Comparison of ENCODE assay signal across 1 cellular context in the genomic region with DNA sequence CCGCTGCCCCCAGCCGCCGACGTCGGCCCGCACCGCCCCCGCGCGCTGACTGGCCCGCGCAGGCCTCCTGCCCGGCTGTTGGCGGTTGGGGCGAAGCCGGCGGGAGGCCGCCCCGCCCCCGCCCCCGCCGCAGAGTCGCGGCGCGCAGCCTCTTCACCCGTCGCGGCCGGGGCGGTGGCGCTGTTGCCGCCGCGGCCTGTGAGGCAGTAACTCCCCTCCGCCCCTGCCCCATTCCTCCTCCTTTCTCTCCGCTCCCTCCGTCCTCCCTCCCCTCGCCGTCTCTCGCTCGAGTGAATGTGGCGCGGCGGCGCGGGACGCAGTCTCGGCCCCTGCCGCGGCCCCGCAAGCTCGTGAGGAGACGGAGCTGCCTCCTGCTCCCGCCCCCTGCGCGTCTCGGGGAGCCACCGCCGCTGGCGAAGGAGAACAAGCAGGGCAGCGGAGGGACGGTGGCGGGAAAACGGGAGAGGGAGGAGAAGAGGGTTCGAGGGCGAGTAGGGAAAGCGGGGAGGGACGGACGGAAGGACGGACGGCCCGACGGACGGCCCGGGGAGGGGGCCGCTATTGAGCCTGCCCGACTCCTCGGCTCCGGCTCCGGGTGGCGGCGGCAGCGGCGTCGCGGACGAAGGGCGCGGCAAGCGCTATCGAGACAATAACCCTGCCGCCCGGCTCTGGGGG.
A peak's percentile ranks its signal among the peaks of the same experiment; 100 is the strongest.
TF ChIP-seq lines count a peak whose summit lies in the region.

No MANE protein-coding gene starts in this region.

TF ChIP-seq in HepG2, 621 proteins besides CTCF, POLR2A, EP300 and RAD21 (continued from another document and continues in another):
- TF ChIP-seq NFKB2 (CRISPR knock-in tag; IDR thresholded peaks at IDR 0.05; ENCODE audit: borderline replicate concordance), result no peak; the same call in 1 of the 2 replicates
- TF ChIP-seq, protein P1, sequence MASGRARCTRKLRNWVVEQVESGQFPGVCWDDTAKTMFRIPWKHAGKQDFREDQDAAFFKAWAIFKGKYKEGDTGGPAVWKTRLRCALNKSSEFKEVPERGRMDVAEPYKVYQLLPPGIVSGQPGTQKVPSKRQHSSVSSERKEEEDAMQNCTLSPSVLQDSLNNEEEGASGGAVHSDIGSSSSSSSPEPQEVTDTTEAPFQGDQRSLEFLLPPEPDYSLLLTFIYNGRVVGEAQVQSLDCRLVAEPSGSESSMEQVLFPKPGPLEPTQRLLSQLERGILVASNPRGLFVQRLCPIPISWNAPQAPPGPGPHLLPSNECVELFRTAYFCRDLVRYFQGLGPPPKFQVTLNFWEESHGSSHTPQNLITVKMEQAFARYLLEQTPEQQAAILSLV (CRISPR knock-in tag; IDR thresholded peaks at IDR 0.05; ENCODE audit: borderline replicate concordance), result no peak
- TF ChIP-seq PHB2 (IDR thresholded peaks at IDR 0.05; ENCODE audit: partially characterized antibody), result no peak
- TF ChIP-seq ZFP82 (CRISPR knock-in tag; IDR thresholded peaks at IDR 0.05; ENCODE audit: borderline replicate concordance), result no peak
- TF ChIP-seq, protein P2, sequence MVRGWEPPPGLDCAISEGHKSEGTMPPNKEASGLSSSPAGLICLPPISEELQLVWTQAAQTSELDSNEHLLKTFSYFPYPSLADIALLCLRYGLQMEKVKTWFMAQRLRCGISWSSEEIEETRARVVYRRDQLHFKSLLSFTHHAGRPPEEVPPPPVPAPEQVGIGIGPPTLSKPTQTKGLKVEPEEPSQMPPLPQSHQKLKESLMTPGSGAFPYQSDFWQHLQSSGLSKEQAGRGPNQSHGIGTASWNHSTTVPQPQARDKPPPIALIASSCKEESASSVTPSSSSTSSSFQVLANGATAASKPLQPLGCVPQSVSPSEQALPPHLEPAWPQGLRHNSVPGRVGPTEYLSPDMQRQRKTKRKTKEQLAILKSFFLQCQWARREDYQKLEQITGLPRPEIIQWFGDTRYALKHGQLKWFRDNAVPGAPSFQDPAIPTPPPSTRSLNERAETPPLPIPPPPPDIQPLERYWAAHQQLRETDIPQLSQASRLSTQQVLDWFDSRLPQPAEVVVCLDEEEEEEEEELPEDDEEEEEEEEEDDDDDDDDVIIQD (CRISPR knock-in tag; IDR thresholded peaks at IDR 0.05; ENCODE audit: low read depth), result no peak
- no peak for TF ChIP-seq ZNF557 (CRISPR knock-in tag; IDR thresholded peaks at IDR 0.05)
- no peak for TF ChIP-seq NFATC3 (CRISPR knock-in tag; IDR thresholded peaks at IDR 0.05)
- TF ChIP-seq, protein P3, sequence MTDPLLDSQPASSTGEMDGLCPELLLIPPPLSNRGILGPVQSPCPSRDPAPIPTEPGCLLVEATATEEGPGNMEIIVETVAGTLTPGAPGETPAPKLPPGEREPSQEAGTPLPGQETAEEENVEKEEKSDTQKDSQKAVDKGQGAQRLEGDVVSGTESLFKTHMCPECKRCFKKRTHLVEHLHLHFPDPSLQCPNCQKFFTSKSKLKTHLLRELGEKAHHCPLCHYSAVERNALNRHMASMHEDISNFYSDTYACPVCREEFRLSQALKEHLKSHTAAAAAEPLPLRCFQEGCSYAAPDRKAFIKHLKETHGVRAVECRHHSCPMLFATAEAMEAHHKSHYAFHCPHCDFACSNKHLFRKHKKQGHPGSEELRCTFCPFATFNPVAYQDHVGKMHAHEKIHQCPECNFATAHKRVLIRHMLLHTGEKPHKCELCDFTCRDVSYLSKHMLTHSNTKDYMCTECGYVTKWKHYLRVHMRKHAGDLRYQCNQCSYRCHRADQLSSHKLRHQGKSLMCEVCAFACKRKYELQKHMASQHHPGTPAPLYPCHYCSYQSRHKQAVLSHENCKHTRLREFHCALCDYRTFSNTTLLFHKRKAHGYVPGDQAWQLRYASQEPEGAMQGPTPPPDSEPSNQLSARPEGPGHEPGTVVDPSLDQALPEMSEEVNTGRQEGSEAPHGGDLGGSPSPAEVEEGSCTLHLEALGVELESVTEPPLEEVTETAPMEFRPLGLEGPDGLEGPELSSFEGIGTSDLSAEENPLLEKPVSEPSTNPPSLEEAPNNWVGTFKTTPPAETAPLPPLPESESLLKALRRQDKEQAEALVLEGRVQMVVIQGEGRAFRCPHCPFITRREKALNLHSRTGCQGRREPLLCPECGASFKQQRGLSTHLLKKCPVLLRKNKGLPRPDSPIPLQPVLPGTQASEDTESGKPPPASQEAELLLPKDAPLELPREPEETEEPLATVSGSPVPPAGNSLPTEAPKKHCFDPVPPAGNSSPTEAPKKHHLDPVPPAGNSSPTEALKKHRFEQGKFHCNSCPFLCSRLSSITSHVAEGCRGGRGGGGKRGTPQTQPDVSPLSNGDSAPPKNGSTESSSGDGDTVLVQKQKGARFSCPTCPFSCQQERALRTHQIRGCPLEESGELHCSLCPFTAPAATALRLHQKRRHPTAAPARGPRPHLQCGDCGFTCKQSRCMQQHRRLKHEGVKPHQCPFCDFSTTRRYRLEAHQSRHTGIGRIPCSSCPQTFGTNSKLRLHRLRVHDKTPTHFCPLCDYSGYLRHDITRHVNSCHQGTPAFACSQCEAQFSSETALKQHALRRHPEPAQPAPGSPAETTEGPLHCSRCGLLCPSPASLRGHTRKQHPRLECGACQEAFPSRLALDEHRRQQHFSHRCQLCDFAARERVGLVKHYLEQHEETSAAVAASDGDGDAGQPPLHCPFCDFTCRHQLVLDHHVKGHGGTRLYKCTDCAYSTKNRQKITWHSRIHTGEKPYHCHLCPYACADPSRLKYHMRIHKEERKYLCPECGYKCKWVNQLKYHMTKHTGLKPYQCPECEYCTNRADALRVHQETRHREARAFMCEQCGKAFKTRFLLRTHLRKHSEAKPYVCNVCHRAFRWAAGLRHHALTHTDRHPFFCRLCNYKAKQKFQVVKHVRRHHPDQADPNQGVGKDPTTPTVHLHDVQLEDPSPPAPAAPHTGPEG (CRISPR knock-in tag; IDR thresholded peaks at IDR 0.05), result no peak
- peak; percentile 72; the same call in 1 of the 2 replicates for TF ChIP-seq SALL2 (CRISPR knock-in tag; IDR thresholded peaks at IDR 0.05)
- no peak for TF ChIP-seq NAIF1 (CRISPR knock-in tag; IDR thresholded peaks at IDR 0.05; ENCODE audit: borderline replicate concordance)
- TF ChIP-seq ZNF326 (CRISPR knock-in tag; IDR thresholded peaks at IDR 0.05; ENCODE audit: borderline replicate concordance), result no peak
- peak; percentile 70; the same call in 1 of the 2 replicates for TF ChIP-seq HMG20B (CRISPR knock-in tag; conservative IDR thresholded peaks at IDR 0.05)
- no peak for TF ChIP-seq THYN1 (CRISPR knock-in tag; IDR thresholded peaks at IDR 0.05; ENCODE audit: borderline replicate concordance, low read depth)
- peak; percentile 71; the same call in 1 of the 2 replicates for TF ChIP-seq MTA1 (CRISPR knock-in tag; IDR thresholded peaks at IDR 0.05; ENCODE audit: borderline replicate concordance)
- no peak for TF ChIP-seq SMAD1 (CRISPR knock-in tag; IDR thresholded peaks at IDR 0.05; ENCODE audit: borderline replicate concordance, low read depth)
- no peak for TF ChIP-seq EEA1 (CRISPR knock-in tag; IDR thresholded peaks at IDR 0.05; ENCODE audit: borderline replicate concordance)
- peak; percentile 93 for TF ChIP-seq ZNF777 (CRISPR knock-in tag; IDR thresholded peaks at IDR 0.05)
- TF ChIP-seq, protein P4, sequence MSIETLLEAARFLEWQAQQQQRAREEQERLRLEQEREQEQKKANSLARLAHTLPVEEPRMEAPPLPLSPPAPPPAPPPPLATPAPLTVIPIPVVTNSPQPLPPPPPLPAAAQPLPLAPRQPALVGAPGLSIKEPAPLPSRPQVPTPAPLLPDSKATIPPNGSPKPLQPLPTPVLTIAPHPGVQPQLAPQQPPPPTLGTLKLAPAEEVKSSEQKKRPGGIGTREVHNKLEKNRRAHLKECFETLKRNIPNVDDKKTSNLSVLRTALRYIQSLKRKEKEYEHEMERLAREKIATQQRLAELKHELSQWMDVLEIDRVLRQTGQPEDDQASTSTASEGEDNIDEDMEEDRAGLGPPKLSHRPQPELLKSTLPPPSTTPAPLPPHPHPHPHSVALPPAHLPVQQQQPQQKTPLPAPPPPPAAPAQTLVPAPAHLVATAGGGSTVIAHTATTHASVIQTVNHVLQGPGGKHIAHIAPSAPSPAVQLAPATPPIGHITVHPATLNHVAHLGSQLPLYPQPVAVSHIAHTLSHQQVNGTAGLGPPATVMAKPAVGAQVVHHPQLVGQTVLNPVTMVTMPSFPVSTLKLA (IDR thresholded peaks at IDR 0.05), result no peak
- no peak for TF ChIP-seq FOXJ3 (CRISPR knock-in tag; IDR thresholded peaks at IDR 0.05; ENCODE audit: borderline replicate concordance)
- TF ChIP-seq ELF1 (CRISPR knock-in tag; IDR thresholded peaks at IDR 0.05), result 0 out of 2 replicates have a peak, but pooled peaks have one; percentile 23
- peak; percentile 14 for TF ChIP-seq MED8 (CRISPR knock-in tag; IDR thresholded peaks at IDR 0.05; ENCODE audit: insufficient replicate concordance)
- TF ChIP-seq, protein P5, sequence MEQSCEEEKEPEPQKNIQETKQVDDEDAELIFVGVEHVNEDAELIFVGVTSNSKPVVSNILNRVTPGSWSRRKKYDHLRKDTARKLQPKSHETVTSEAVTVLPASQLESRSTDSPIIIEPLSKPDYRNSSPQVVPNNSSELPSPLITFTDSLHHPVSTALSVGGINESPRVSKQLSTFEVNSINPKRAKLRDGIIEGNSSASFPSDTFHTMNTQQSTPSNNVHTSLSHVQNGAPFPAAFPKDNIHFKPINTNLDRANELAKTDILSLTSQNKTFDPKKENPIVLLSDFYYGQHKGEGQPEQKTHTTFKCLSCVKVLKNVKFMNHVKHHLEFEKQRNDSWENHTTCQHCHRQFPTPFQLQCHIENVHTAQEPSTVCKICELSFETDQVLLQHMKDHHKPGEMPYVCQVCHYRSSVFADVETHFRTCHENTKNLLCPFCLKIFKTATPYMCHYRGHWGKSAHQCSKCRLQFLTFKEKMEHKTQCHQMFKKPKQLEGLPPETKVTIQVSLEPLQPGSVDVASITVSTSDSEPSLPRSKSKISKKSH (CRISPR knock-in tag; IDR thresholded peaks at IDR 0.05; ENCODE audit: borderline replicate concordance), result no peak
- TF ChIP-seq, protein P6, sequence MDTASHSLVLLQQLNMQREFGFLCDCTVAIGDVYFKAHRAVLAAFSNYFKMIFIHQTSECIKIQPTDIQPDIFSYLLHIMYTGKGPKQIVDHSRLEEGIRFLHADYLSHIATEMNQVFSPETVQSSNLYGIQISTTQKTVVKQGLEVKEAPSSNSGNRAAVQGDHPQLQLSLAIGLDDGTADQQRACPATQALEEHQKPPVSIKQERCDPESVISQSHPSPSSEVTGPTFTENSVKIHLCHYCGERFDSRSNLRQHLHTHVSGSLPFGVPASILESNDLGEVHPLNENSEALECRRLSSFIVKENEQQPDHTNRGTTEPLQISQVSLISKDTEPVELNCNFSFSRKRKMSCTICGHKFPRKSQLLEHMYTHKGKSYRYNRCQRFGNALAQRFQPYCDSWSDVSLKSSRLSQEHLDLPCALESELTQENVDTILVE (CRISPR knock-in tag; IDR thresholded peaks at IDR 0.05), result peak; percentile 69
- TF ChIP-seq, protein P7, sequence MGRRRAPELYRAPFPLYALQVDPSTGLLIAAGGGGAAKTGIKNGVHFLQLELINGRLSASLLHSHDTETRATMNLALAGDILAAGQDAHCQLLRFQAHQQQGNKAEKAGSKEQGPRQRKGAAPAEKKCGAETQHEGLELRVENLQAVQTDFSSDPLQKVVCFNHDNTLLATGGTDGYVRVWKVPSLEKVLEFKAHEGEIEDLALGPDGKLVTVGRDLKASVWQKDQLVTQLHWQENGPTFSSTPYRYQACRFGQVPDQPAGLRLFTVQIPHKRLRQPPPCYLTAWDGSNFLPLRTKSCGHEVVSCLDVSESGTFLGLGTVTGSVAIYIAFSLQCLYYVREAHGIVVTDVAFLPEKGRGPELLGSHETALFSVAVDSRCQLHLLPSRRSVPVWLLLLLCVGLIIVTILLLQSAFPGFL (CRISPR knock-in tag; IDR thresholded peaks at IDR 0.05), result no peak
- TF ChIP-seq RELA (CRISPR knock-in tag; IDR thresholded peaks at IDR 0.05), result 0 out of 2 replicates have a peak, but pooled peaks have one; percentile 70
- TF ChIP-seq ATAD3A (CRISPR knock-in tag; IDR thresholded peaks at IDR 0.05), result no peak
- TF ChIP-seq POGZ (CRISPR knock-in tag; IDR thresholded peaks at IDR 0.05), result 0 out of 2 replicates have a peak, but pooled peaks have one; percentile 41
- TF ChIP-seq, protein P8, sequence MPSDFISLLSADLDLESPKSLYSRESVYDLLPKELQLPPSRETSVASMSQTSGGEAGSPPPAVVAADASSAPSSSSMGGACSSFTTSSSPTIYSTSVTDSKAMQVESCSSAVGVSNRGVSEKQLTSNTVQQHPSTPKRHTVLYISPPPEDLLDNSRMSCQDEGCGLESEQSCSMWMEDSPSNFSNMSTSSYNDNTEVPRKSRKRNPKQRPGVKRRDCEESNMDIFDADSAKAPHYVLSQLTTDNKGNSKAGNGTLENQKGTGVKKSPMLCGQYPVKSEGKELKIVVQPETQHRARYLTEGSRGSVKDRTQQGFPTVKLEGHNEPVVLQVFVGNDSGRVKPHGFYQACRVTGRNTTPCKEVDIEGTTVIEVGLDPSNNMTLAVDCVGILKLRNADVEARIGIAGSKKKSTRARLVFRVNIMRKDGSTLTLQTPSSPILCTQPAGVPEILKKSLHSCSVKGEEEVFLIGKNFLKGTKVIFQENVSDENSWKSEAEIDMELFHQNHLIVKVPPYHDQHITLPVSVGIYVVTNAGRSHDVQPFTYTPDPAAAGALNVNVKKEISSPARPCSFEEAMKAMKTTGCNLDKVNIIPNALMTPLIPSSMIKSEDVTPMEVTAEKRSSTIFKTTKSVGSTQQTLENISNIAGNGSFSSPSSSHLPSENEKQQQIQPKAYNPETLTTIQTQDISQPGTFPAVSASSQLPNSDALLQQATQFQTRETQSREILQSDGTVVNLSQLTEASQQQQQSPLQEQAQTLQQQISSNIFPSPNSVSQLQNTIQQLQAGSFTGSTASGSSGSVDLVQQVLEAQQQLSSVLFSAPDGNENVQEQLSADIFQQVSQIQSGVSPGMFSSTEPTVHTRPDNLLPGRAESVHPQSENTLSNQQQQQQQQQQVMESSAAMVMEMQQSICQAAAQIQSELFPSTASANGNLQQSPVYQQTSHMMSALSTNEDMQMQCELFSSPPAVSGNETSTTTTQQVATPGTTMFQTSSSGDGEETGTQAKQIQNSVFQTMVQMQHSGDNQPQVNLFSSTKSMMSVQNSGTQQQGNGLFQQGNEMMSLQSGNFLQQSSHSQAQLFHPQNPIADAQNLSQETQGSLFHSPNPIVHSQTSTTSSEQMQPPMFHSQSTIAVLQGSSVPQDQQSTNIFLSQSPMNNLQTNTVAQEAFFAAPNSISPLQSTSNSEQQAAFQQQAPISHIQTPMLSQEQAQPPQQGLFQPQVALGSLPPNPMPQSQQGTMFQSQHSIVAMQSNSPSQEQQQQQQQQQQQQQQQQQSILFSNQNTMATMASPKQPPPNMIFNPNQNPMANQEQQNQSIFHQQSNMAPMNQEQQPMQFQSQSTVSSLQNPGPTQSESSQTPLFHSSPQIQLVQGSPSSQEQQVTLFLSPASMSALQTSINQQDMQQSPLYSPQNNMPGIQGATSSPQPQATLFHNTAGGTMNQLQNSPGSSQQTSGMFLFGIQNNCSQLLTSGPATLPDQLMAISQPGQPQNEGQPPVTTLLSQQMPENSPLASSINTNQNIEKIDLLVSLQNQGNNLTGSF (CRISPR knock-in tag; IDR thresholded peaks at IDR 0.05), result no peak
- no peak; the same call in 1 of the 2 replicates for TF ChIP-seq TOPORS (CRISPR knock-in tag; IDR thresholded peaks at IDR 0.05)
- TF ChIP-seq SATB2 (CRISPR knock-in tag; IDR thresholded peaks at IDR 0.05), result no peak
- TF ChIP-seq, protein P9, sequence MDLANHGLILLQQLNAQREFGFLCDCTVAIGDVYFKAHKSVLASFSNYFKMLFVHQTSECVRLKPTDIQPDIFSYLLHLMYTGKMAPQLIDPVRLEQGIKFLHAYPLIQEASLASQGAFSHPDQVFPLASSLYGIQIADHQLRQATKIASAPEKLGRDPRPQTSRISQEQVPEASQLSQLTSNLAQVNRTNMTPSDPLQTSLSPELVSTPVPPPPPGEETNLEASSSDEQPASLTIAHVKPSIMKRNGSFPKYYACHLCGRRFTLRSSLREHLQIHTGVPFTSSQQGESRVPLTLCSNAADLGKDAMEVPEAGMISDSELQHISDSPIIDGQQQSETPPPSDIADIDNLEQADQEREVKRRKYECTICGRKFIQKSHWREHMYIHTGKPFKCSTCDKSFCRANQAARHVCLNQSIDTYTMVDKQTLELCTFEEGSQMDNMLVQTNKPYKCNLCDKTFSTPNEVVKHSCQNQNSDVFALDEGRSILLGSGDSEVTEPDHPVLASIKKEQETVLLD (CRISPR knock-in tag; IDR thresholded peaks at IDR 0.05; ENCODE audit: low read depth), result peak; percentile 82
- TF ChIP-seq ZNF101 (CRISPR knock-in tag; IDR thresholded peaks at IDR 0.05; ENCODE audit: borderline replicate concordance, low read depth), result no peak
- TF ChIP-seq HCFC1 (IDR thresholded peaks at IDR 0.05; ENCODE audit: low read depth, low read length), result no peak
